ENCODE assay signal across 26 cellular contexts in the genomic region with DNA sequence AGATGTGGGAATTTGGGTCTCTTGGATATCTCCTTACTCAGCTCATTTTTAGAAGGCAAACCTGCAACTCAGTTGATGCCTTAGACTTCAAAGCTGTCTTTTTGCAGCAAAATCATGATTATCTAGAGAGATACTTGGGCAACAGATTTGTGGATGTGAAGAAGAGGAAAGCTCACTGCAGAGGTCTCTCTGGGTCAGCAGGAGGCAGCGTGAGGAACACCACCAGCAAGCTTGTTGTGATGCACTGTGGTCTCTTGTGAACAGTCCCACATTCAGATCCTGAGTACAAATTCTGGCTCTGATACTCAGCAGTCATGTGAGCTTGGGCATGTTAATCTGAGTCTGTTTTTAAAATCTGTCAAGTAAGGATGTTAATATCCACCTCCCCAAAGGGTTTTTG. TPM values are rescaled to one million over a fixed set of nuclear protein-coding genes. Genes with fewer than 3 reads are reported as not detected.
"Had no signal": no experiment of that assay in that cellular context is flagged by ENCODE, and none has a peak within 500 bp of the region (broad histone marks: within the 10 kb centered on the region; RNA-seq: fewer than 3 reads in every experiment).

No MANE protein-coding gene starts in this region.

- H3K36me3 ChIP-seq: brain microvascular endothelial cell, cardiac muscle cell, MG63 had no signal

- DNase-seq: activated CD4-positive, alpha-beta memory T cell treated with anti-CD3 and anti-CD28 coated beads, Interleukin-2, amount 10 ng/mL, durations not matched to agents 7 days and 5 days; activated CD4-positive, alpha-beta T cell treated with anti-CD3 and anti-CD28 coated beads for 36 hours; activated CD4-positive, alpha-beta T cell treated with anti-CD3 and anti-CD28 coated beads, Interleukin-2, amount 50 U/mL, for 1 hour; activated gamma-delta T cell treated with Interleukin-2 at 50 U/mL for 16 hours; activated naive CD4-positive, alpha-beta T cell treated with anti-CD3 and anti-CD28 coated beads, Interleukin-2, amount 10 ng/mL, durations not matched to agents 7 days and 5 days; activated naive CD8-positive, alpha-beta T cell treated with anti-CD3 and anti-CD28 coated beads for 36 hours; activated T-cell treated with anti-CD3 and anti-CD28 coated beads, Interleukin-2, amount 50 U/mL, for 72 hours; brain microvascular endothelial cell; MG63; NCI-H1105; NCI-H1436; NCI-H1694 treated with DMSO at 0.1 percent for 48 hours; NCI-H2081; NCI-H446; NCI-H524; NCI-H774; SIG-M5; T-helper 17 cell; T-helper 9 cell had no signal

- H3K9me3 ChIP-seq: MG63 had no signal

- ATAC-seq: activated CD4-positive, alpha-beta T cell treated with anti-CD3 and anti-CD28 coated beads for 36 hours; activated T-cell treated with anti-CD3 and anti-CD28 coated beads, Interleukin-2, amount 50 U/mL, for 72 hours; T-helper 17 cell had no signal

- H3K4me2 ChIP-seq: KMS-11 had no signal

- H3K4me3 ChIP-seq: cardiac muscle cell, MG63 had no signal

- H3K27me3 ChIP-seq: brain microvascular endothelial cell had no signal

- H3K9ac ChIP-seq: KMS-11 had no signal

- H3K27ac ChIP-seq: brain microvascular endothelial cell, cardiac muscle cell, KMS-11, VCaP had no signal

RNA-seq across cellular contexts. Expression of gene DMRT3, which starts 26.3 kb away (rescaled TPM):
- total RNA-seq: activated CD4-positive, alpha-beta memory T cell treated with anti-CD3 and anti-CD28 coated beads, Interleukin-2, amount 10 ng/mL, durations not matched to agents 7 days and 5 days; activated CD4-positive, alpha-beta T cell treated with anti-CD3 and anti-CD28 coated beads for 36 hours; activated CD8-positive, alpha-beta memory T cell treated with anti-CD3 and anti-CD28 coated beads for 36 hours; activated naive CD8-positive, alpha-beta T cell treated with anti-CD3 and anti-CD28 coated beads for 36 hours; activated T-cell treated with anti-CD3 and anti-CD28 coated beads, Interleukin-2, amount 50 U/mL, for 72 hours; activated T-helper 2 cell treated with anti-CD3 and anti-CD28 coated beads, Interferon-gamma antibody, Interleukin-2, Interleukin-4, amounts not matched to agents 10 μg/mL and 5 μg/mL and 100 μg/mL, durations not matched to agents 14 hours and 24 hours and 36 hours; cardiac muscle cell; OCI-LY7; RPMI7951; T-helper 17 cell had no signal
- polyA plus RNA-seq: cardiac muscle cell had no signal
